Comparison of ENCODE assay signal across 8 cellular contexts in the genomic region with DNA sequence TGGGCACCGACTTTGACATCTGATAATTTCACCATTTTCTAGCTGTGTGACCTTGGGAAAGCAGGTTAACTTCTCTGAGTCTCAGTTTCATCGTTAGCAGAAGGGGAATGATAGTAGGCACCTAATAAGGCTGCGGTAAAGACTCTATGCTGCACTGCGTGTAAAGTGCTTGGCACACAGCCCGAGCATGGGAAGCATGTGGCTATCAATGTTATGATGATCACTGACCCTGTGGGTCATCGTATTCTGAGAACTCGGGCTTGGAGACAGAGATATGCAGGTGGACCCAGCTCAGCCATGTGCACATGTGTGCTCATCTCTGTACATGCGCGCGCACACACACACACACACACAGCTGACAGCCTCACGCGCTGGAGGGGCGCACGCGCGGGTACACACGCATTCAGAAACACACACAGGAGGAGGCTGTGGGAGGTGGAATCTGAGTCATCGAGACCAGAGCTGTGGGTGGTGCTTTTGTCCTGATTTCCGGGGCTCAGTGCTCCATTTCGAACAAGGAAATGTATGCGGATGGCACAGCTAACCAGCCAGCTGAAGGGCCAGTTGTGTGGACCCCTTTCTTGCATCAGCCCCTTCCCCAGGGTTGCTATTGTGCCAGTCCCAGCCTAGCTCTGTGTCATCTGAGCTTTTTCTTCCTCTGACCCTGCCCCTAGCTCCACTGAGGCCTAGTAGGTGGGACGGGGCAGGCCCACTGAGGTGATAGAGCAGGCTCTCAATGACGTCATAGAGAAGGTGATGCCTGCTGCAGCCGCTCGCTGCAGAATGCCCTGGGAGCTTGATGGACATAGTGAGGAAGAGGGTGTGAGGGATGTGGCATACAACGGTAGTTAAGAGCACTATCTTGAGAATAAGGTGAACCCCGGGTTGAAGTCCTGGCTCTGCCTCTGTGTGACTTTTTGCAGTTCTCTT. TPM values are rescaled to one million over a fixed set of nuclear protein-coding genes. Genes with fewer than 3 reads are reported as not detected.
DNase-seq lines count a peak whose midpoint lies in the region; ATAC-seq lines count a peak whose summit lies in the region.

No MANE protein-coding gene starts in this region.

- peak; percentile 91 for DNase-seq in stimulated activated naive CD4-positive, alpha-beta T cell treated with Interleukin-2 at 50 U/mL for 16 hours (lab: John Stamatoyannopoulos, UW)
- no peak for DNase-seq in stimulated activated naive CD4-positive, alpha-beta T cell (lab: John Stamatoyannopoulos, UW)
- DNase-seq in activated effector memory CD4-positive, alpha-beta T cell treated with anti-CD3 and anti-CD28 coated beads, Interleukin-2, amount 50 U/mL, for 16 hours: peak; percentile 93
- DNase-seq in mucosa of gallbladder (ENCODE audit: low spot score): peak; percentile 26
- DNase-seq in midbrain (lab: John Stamatoyannopoulos, UW): no peak

- ATAC-seq in HG03139 (IDR thresholded peaks at IDR 0.05; ENCODE audit: unreplicated experiment): no peak
- ATAC-seq in HG03565 (IDR thresholded peaks at IDR 0.05; ENCODE audit: unreplicated experiment): no peak
- no peak for ATAC-seq in GM21723 (IDR thresholded peaks at IDR 0.05; ENCODE audit: unreplicated experiment)

RNA-seq across cellular contexts. Expression of gene ARAP3, which starts 11.2 kb away (rescaled TPM):
- total RNA-seq in mucosa of gallbladder: 24.2 TPM

RNA-seq across cellular contexts. Expression of gene FCHSD1, which starts 42.0 kb away (rescaled TPM):
- 62.0 TPM for total RNA-seq in mucosa of gallbladder

RNA-seq across cellular contexts. Expression of gene RELL2, which starts 56.4 kb away (rescaled TPM):
- total RNA-seq in mucosa of gallbladder: 10.2 TPM

RNA-seq across cellular contexts. Expression of gene HDAC3, which starts 56.5 kb away (rescaled TPM):
- 43.3 TPM for total RNA-seq in mucosa of gallbladder

Comparison
In these comparisons a context has a peak if more than half of its experiments do, and no peak if none do; other contexts are left out.
1. DNase-seq: peak in stimulated activated naive CD4-positive, alpha-beta T cell treated with Interleukin-2 at 50 U/mL for 16 hours (single experiment), activated effector memory CD4-positive, alpha-beta T cell treated with anti-CD3 and anti-CD28 coated beads, Interleukin-2, amount 50 U/mL, for 16 hours (single experiment) and mucosa of gallbladder (single experiment); none in stimulated activated naive CD4-positive, alpha-beta T cell (0 of 6) and midbrain (single experiment).